Comparison of ENCODE assay signal across 9 cellular contexts in the genomic region with DNA sequence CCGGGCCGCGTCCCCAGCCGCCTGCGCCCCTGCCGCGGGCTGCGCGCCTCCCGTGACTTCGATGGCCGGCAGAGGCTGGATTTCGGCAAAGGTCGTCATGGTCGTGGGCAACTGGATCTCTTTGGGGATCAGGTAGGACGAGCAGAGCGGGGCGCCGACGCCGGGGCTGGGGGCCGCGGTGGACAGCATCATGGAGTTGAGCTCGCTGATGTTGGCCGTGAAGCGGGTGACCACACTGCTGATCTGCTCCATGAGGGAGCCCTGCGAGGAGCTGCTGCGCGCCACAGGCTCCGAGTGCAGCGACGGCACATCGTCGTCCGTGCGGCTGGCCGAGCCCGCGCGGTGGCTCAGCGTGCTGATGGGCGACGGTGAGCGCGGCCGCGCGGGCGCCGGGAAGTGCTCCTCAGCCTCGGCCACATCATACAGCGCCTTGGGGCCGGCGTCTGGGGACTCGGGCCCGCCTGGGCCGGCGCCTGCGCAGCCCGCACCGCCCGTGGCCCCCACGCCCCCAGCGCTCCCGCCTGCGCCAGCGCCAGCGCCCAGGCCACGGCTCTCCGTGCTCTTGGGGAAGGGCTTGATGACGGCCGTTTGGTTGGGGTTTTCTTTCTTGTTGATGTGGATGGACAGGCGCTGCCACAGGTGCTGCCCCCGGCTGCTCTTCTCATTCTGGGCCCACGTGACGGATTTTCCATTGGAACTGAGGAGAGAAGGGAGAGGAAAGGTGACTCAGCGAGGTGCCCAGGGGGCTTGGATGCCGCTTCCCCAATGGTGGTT.
A peak's percentile ranks its signal among the peaks of the same experiment; 100 is the strongest.
DNase-seq lines count a peak whose midpoint lies in the region; TF ChIP-seq lines count a peak whose summit lies in the region.
"Had no signal": no experiment of that assay in that cellular context is flagged by ENCODE, and none has a peak within 500 bp of the region (broad histone marks: within the 10 kb centered on the region; RNA-seq: fewer than 3 reads in every experiment).

No MANE protein-coding gene starts in this region.

- TF ChIP-seq POLR2A in Peyer's patch (IDR thresholded peaks at IDR 0.05) = no peak
- no peak for TF ChIP-seq POLR2A in erythroblast (IDR thresholded peaks at IDR 0.05; ENCODE audit: low read length)

- intact Hi-C loops in OCI-LY7 (cut with micrococcal nuclease; ENCODE audit: unreplicated experiment) = no loop called here

- CTCF ChIA-PET in OCI-LY7 (lab: Charles Lee; ENCODE audit: unreplicated experiment) = no interaction called here

- H4K20me1 ChIP-seq in neural progenitor cell (ENCODE audit: low read depth) = no peaks in the 10 kb centered on the region
- H4K20me1 ChIP-seq in OCI-LY7 (ENCODE audit: insufficient read depth, low read length) = no peaks in the 10 kb centered on the region

- no peak overlapping the region for H3K9ac ChIP-seq in neural progenitor cell

- H3K79me2 ChIP-seq in neural progenitor cell (ENCODE audit: low read depth) (no peaks in the 10 kb centered on the region), OCI-LY7 (ENCODE audit: insufficient read depth, low read depth, low read length) (no peaks in the 10 kb centered on the region)

- H3K9me3 ChIP-seq in Peyer's patch (no peaks in the 10 kb centered on the region), neural progenitor cell (ENCODE audit: low read depth) (no peaks in the 10 kb centered on the region), OCI-LY7 (ENCODE audit: low read length) (no peaks in the 10 kb centered on the region)

- H3K4me1 ChIP-seq in Peyer's patch = peaks cover 0 to 10% (median 3%) of the 10 kb centered on the region in 4 donors
- H3K4me1 ChIP-seq in neural progenitor cell = no peaks in the 10 kb centered on the region
- H3K4me1 ChIP-seq in OCI-LY7 (ENCODE audit: insufficient read depth, low read length, poor library complexity, severe bottlenecking) = no peaks in the 10 kb centered on the region

- H3K4me1 Mint-ChIP-seq in neural progenitor cell = peaks cover 5% of the 10 kb centered on the region

- no peaks in the 10 kb centered on the region for H3K27me3 ChIP-seq in Peyer's patch
- peaks cover 43% of the 10 kb centered on the region for H3K27me3 ChIP-seq in neural progenitor cell

- H3K36me3 Mint-ChIP-seq in neural progenitor cell = peaks cover 3% of the 10 kb centered on the region
- H3K36me3 Mint-ChIP-seq: naive B cell had no signal

- H3K36me3 ChIP-seq in Peyer's patch = no peaks in the 10 kb centered on the region
- H3K36me3 ChIP-seq in neural progenitor cell = no peaks in the 10 kb centered on the region
- no peaks in the 10 kb centered on the region for H3K36me3 ChIP-seq in OCI-LY7 (ENCODE audit: insufficient read depth, low read length)

- H3K27me3 Mint-ChIP-seq in neural progenitor cell (ENCODE audit: insufficient read depth, low read depth) = peaks cover 15% of the 10 kb centered on the region

- no peak overlapping the region for H3K27ac ChIP-seq in Peyer's patch
- H3K27ac ChIP-seq in neural progenitor cell = no peak overlapping the region
- H3K27ac ChIP-seq in OCI-LY7 (ENCODE audit: low read depth, low read length, poor library complexity, severe bottlenecking) = no peak overlapping the region

- H3K4me3 ChIP-seq in Peyer's patch (peak overlapping the region in 3 of 4 donors; percentile 32 to 47 (median 46)), neural progenitor cell (peak overlapping the region; percentile 38), OCI-LY7 (ENCODE audit: low read depth, low read length, poor library complexity, severe bottlenecking) (no peak overlapping the region)

- H3K4me2 ChIP-seq in neural progenitor cell = peak overlapping the region; percentile 67
- no peak overlapping the region for H3K4me2 ChIP-seq in OCI-LY7 (ENCODE audit: low read length)

- H3K9me3 Mint-ChIP-seq in neural progenitor cell = peaks cover 11% of the 10 kb centered on the region

- no peak for TF ChIP-seq CTCF in Peyer's patch (IDR thresholded peaks at IDR 0.05)
- TF ChIP-seq CTCF in neural progenitor cell (IDR thresholded peaks at IDR 0.05) = no peak
- no peak for TF ChIP-seq CTCF in OCI-LY7 (conservative IDR thresholded peaks at IDR 0.05; ENCODE audit: low read length)

- BruUV-seq in OCI-LY7 (replicated peaks; lab: Mats Ljungman, UMichigan) = no TSS peak

- DNase-seq in NCI-H2227 (lab: John Stamatoyannopoulos, UW; ENCODE audit: unreplicated experiment) (peak; percentile 1), NCI-H2227 treated with DMSO at 0.1 percent for 48 hours (lab: John Stamatoyannopoulos, UW) (no peak), Peyer's patch (peak in 1 of 3 donors; percentile 47), erythroblast (lab: John Stamatoyannopoulos, UW) (peak; percentile 8 to 12), neural progenitor cell (ENCODE audit: low spot score) (peak; percentile 57), superior temporal gyrus (ENCODE audit: extremely low spot score) (no peak), OCI-LY7 (ENCODE audit: low spot score) (no peak), GOT3 (lab: John Stamatoyannopoulos, UW) (no peak)
- DNase-seq: naive B cell had no signal

- POLR2A ChIA-PET in OCI-LY7 (lab: Charles Lee) = interaction anchor here (0.5 to 1.0 kb wide), 3 partner anchors 8 to 161 kb away, joined by 3 to 6 read pairs (median 4); no protein-coding TSS in a partner anchor

- no peaks in the 10 kb centered on the region for H3K9me2 ChIP-seq in OCI-LY7 (ENCODE audit: insufficient read depth, low read length)

- no peaks in the 10 kb centered on the region for H3F3A ChIP-seq in neural progenitor cell (ENCODE audit: low read depth)

- H3K27ac Mint-ChIP-seq in neural progenitor cell = no peak overlapping the region
- H3K27ac Mint-ChIP-seq: naive B cell had no signal

- H3K4me3 Mint-ChIP-seq in neural progenitor cell = peak overlapping the region; percentile 81

- H2AFZ ChIP-seq in neural progenitor cell (replicated peaks) = peak overlapping the region; percentile 94
- H2AFZ ChIP-seq in OCI-LY7 (ENCODE audit: low read length) = no peak overlapping the region

Comparison
In these comparisons a context has a peak if more than half of its experiments do, and no peak if none do; other contexts are left out.
1. DNase-seq: peak in NCI-H2227 (single experiment), erythroblast (2 of 2) and neural progenitor cell (single experiment); none in NCI-H2227 treated with DMSO at 0.1 percent for 48 hours (single experiment), superior temporal gyrus (single experiment), OCI-LY7 (single experiment) and GOT3 (single experiment).